ENCODE assay signal across 3 cellular contexts in the genomic region with DNA sequence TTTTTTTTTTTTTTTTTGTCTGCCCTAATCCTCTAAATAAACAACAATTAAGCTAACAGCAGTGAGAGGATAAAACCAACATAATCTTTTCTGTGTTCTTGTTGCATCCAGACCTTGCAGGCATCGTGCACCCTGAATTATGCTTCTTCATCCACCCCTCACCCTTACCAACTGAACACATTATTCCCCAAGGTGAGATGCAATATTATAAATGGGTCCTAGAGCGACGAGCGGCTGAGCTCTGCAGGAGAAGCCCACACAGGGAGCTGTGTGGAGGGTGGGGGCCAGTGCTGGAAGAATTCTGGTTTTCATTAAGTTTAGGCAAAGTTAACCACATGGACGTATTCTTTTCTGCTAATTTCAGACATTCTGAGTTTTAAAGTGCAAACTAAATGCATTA.
"Had no signal": no experiment of that assay in that cellular context is flagged by ENCODE, and none has a peak within 500 bp of the region (broad histone marks: within the 10 kb centered on the region; RNA-seq: fewer than 3 reads in every experiment).

No MANE protein-coding gene starts in this region.

- H3K4me3 ChIP-seq: GM12878 had no signal

- DNase-seq: GDM1, GF-D8 had no signal
